In genomic region chr11:93820847-93821246, GRCh38 we compare ENCODE assay signal across 26 cellular contexts. TPM values are rescaled to one million over a fixed set of nuclear protein-coding genes. Genes with fewer than 3 reads are reported as not detected.
"Had no signal": no experiment of that assay in that cellular context is flagged by ENCODE, and none has a peak within 500 bp of the region (broad histone marks: within the 10 kb centered on the region; RNA-seq: fewer than 3 reads in every experiment).

No MANE protein-coding gene starts in this region.

- H3K9me3 Mint-ChIP-seq: activated CD8-positive, alpha-beta T cell treated with anti-CD3 and anti-CD28 coated beads for 36 hours; activated naive CD4-positive, alpha-beta T cell treated with anti-CD3 and anti-CD28 coated beads, Interleukin-2, amount 10 ng/mL, durations not matched to agents 7 days and 5 days; activated naive CD8-positive, alpha-beta T cell treated with anti-CD3 and anti-CD28 coated beads, Interleukin-2, amount 10 ng/mL, durations not matched to agents 7 days and 5 days; activated T-cell treated with anti-CD3 and anti-CD28 coated beads, Interleukin-2, amount 50 U/mL, for 4 hours; brain; central memory CD8-positive, alpha-beta T cell; dendritic cell treated with granulocyte-macrophage colony-stimulating factor and Interleukin-4, amounts not matched to agents 40 ng/mL and 50 ng/mL, for 4 days had no signal

- ATAC-seq: activated CD4-positive, CD25-positive, alpha-beta regulatory T cell treated with anti-CD3 and anti-CD28 coated beads, Interleukin-2, amount 50 U/mL, for 24 hours; activated CD8-positive, alpha-beta T cell treated with anti-CD3 and anti-CD28 coated beads for 36 hours; activated T-cell treated with anti-CD3 and anti-CD28 coated beads, Interleukin-2, amount 50 U/mL, for 4 hours; foreskin keratinocyte; gastrocnemius medialis had no signal

- DNase-seq: activated CD4-positive, alpha-beta T cell treated with anti-CD3 and anti-CD28 coated beads for 48 hours; activated CD4-positive, alpha-beta T cell treated with anti-CD3 and anti-CD28 coated beads, Interleukin-2, amount 50 U/mL, for 1 hour; activated CD4-positive, alpha-beta T cell treated with anti-CD3 and anti-CD28 coated beads, Interleukin-2, amount 50 U/mL, for 48 hours; activated CD8-positive, alpha-beta memory T cell treated with anti-CD3 and anti-CD28 coated beads for 24 hours; activated CD8-positive, alpha-beta T cell treated with anti-CD3 and anti-CD28 coated beads for 36 hours; activated gamma-delta T cell; activated naive CD4-positive, alpha-beta T cell; activated naive CD4-positive, alpha-beta T cell treated with anti-CD3 and anti-CD28 coated beads, Interleukin-2, amount 10 ng/mL, durations not matched to agents 7 days and 5 days; activated naive CD8-positive, alpha-beta T cell treated with anti-CD3 and anti-CD28 coated beads, Interleukin-2, amount 10 ng/mL, durations not matched to agents 7 days and 5 days; activated T-cell treated with anti-CD3 and anti-CD28 coated beads, Interleukin-2, amount 50 U/mL, for 4 hours; dorsolateral prefrontal cortex; effector memory CD4-positive, alpha-beta T cell; erythroblast; foreskin keratinocyte; gastrocnemius medialis; T-helper 2 cell had no signal

- H3K4me3 Mint-ChIP-seq: activated CD8-positive, alpha-beta T cell treated with anti-CD3 and anti-CD28 coated beads for 36 hours; activated naive CD4-positive, alpha-beta T cell treated with anti-CD3 and anti-CD28 coated beads, Interleukin-2, amount 10 ng/mL, durations not matched to agents 7 days and 5 days; activated naive CD8-positive, alpha-beta T cell treated with anti-CD3 and anti-CD28 coated beads, Interleukin-2, amount 10 ng/mL, durations not matched to agents 7 days and 5 days; activated T-cell treated with anti-CD3 and anti-CD28 coated beads, Interleukin-2, amount 50 U/mL, for 4 hours; brain; central memory CD8-positive, alpha-beta T cell; dendritic cell treated with granulocyte-macrophage colony-stimulating factor and Interleukin-4, amounts not matched to agents 40 ng/mL and 50 ng/mL, for 4 days had no signal

- H3K4me3 ChIP-seq: ascending aorta, breast epithelium, coronary artery, dorsolateral prefrontal cortex, esophagus muscularis mucosa, gastrocnemius medialis had no signal

- H3K9me3 ChIP-seq: ascending aorta, breast epithelium, esophagus muscularis mucosa, gastrocnemius medialis had no signal

- H3K27me3 ChIP-seq: ascending aorta, breast epithelium, dorsolateral prefrontal cortex, esophagus muscularis mucosa, foreskin keratinocyte, gastrocnemius medialis had no signal

- H3K4me1 ChIP-seq: ascending aorta, breast epithelium, foreskin keratinocyte, gastrocnemius medialis had no signal

- H3K27ac ChIP-seq: ascending aorta, breast epithelium, coronary artery, dorsolateral prefrontal cortex, esophagus muscularis mucosa, foreskin keratinocyte, gastrocnemius medialis had no signal

- H3K27me3 Mint-ChIP-seq: activated CD8-positive, alpha-beta T cell treated with anti-CD3 and anti-CD28 coated beads for 36 hours; activated naive CD4-positive, alpha-beta T cell treated with anti-CD3 and anti-CD28 coated beads, Interleukin-2, amount 10 ng/mL, durations not matched to agents 7 days and 5 days; activated naive CD8-positive, alpha-beta T cell treated with anti-CD3 and anti-CD28 coated beads, Interleukin-2, amount 10 ng/mL, durations not matched to agents 7 days and 5 days; brain; dendritic cell treated with granulocyte-macrophage colony-stimulating factor and Interleukin-4, amounts not matched to agents 40 ng/mL and 50 ng/mL, for 4 days had no signal

- H3K4me1 Mint-ChIP-seq: activated naive CD4-positive, alpha-beta T cell treated with anti-CD3 and anti-CD28 coated beads, Interleukin-2, amount 10 ng/mL, durations not matched to agents 7 days and 5 days; activated naive CD8-positive, alpha-beta T cell treated with anti-CD3 and anti-CD28 coated beads, Interleukin-2, amount 10 ng/mL, durations not matched to agents 7 days and 5 days; central memory CD8-positive, alpha-beta T cell had no signal

- H3K36me3 ChIP-seq: breast epithelium, gastrocnemius medialis had no signal

- H3K27ac Mint-ChIP-seq: activated CD8-positive, alpha-beta T cell treated with anti-CD3 and anti-CD28 coated beads for 36 hours; activated naive CD4-positive, alpha-beta T cell treated with anti-CD3 and anti-CD28 coated beads, Interleukin-2, amount 10 ng/mL, durations not matched to agents 7 days and 5 days; activated naive CD4-positive, alpha-beta T cell treated with anti-CD3 and anti-CD28 coated beads, Interleukin-2, amount 50 U/mL, for 72 hours; activated naive CD8-positive, alpha-beta T cell treated with anti-CD3 and anti-CD28 coated beads, Interleukin-2, amount 10 ng/mL, durations not matched to agents 7 days and 5 days; dendritic cell treated with granulocyte-macrophage colony-stimulating factor and Interleukin-4, amounts not matched to agents 40 ng/mL and 50 ng/mL, for 4 days had no signal

RNA-seq across cellular contexts. Expression of gene VSTM5, which starts 29.6 kb away (rescaled TPM):
- total RNA-seq: activated CD8-positive, alpha-beta T cell treated with anti-CD3 and anti-CD28 coated beads for 36 hours; activated naive CD4-positive, alpha-beta T cell treated with anti-CD3 and anti-CD28 coated beads, Interleukin-2, amount 50 U/mL, for 72 hours; activated naive CD8-positive, alpha-beta T cell treated with anti-CD3 and anti-CD28 coated beads, Interleukin-2, amount 10 ng/mL, durations not matched to agents 7 days and 5 days; activated T-cell treated with anti-CD3 and anti-CD28 coated beads, Interleukin-2, amount 50 U/mL, for 4 hours; ascending aorta; gastrocnemius medialis; T-helper 1 cell treated with Interleukin-12 subunit alpha and Interleukin-12 subunit beta and Interleukin-4 antibody, amounts not matched to agents 30 ng/mL and 1 ng/mL, for 36 hours had no signal
